ENCODE assay signal across 8 cellular contexts in the genomic region with DNA sequence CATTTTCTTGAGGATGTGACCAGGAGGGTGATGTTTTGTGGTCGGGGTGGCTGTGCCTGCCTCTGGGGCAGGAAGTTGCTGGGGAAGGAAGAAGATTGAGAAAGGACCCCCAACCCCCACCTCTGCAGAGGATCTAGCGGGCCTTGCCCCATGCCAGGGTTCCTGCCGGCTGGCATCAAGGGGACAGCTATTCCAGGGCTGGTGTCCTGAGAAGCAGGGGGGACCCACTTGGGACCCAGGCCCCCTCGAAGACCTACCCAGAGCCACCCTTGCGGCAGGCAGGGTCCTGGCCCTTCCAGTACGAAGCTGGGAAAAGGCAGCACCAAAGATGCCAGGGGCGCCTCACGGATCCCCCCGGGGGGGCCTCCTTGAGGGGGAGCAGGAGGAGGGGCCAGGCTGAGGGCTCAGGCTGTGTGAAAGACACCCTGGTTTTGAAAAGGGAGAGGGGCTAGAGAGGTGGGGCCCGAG. TPM values are rescaled to one million over a fixed set of nuclear protein-coding genes. Genes with fewer than 3 reads are reported as not detected.
DNase-seq lines count a peak whose midpoint lies in the region; ATAC-seq, FAIRE-seq and TF ChIP-seq lines count a peak whose summit lies in the region.

No MANE protein-coding gene starts in this region.

- 80% methylated on average over 7 of the region's 10 CpGs for WGBS in HepG2 (ENCODE audit: low lambda C conversion rate)

- H3K27me3 ChIP-seq in HepG2 (ENCODE audit: control insufficient read depth in 1 of 2, insufficient read depth in 2 of 2, low read length in 2 of 2) (no peaks in the 10 kb centered on the region), thoracic aorta (replicated peaks; ENCODE audit: insufficient read depth) (no peaks in the 10 kb centered on the region)

- H3K4me3 ChIP-seq in HepG2 (replicated peaks in 1 of 3; ENCODE audit: insufficient read depth in 1 of 3, low read depth in 2 of 3, low read length in 3 of 3) (no peak overlapping the region), thoracic aorta (peak overlapping the region; percentile 28)

- H3K4me1 ChIP-seq in HepG2 (ENCODE audit: insufficient read depth, low read length) (peaks cover 76% of the 10 kb centered on the region), thoracic aorta (ENCODE audit: control insufficient read depth in 1 of 2, low read depth in 2 of 2) (peaks cover 15 to 35% of the 10 kb centered on the region in 2 donors)

- POLR2A ChIA-PET in activated CD4-positive, alpha-beta T cell treated with anti-CD3 and anti-CD28 coated beads for 36 hours (lab: Charles Lee), result no interaction called here
- POLR2A ChIA-PET in HepG2 (lab: Yijun Ruan, JAX), result interaction anchor here (1.6 to 2.7 kb wide), 2 partner anchors 8 to 39 kb away, joined by 5 to 65 read pairs; a partner anchor contains a TSS

- in situ Hi-C loops in HepG2 (cut with HindIII; ENCODE audit: extremely low pct_ligation_motif_present, low pct_unique_long_range_greater_than_20kb), result no loop called here

- H3K4me3 Mint-ChIP-seq in activated CD4-positive, alpha-beta T cell treated with anti-CD3 and anti-CD28 coated beads for 36 hours, result peak overlapping the region; percentile 64
- H3K4me3 Mint-ChIP-seq in activated naive CD8-positive, alpha-beta T cell, result peak overlapping the region; percentile 73

- FAIRE-seq in HepG2 (lab: Jason Lieb, UNC), result no peak

- H3K79me2 ChIP-seq in HepG2 (ENCODE audit: insufficient read depth, low read length), result peaks cover 60% of the 10 kb centered on the region

- H3K9me3 Mint-ChIP-seq in activated CD4-positive, alpha-beta T cell treated with anti-CD3 and anti-CD28 coated beads for 36 hours (ENCODE audit: low read depth), result no peaks in the 10 kb centered on the region
- no peaks in the 10 kb centered on the region for H3K9me3 Mint-ChIP-seq in activated naive CD8-positive, alpha-beta T cell (ENCODE audit: low read depth)

- H3K9me3 ChIP-seq in HepG2 (ENCODE audit: low read length) (no peaks in the 10 kb centered on the region), thoracic aorta (no peaks in the 10 kb centered on the region)

- TF ChIP-seq RAD21 in HepG2 (CRISPR knock-in tag; IDR thresholded peaks at IDR 0.05), result no peak

- H3K4me2 ChIP-seq in HepG2 (ENCODE audit: low read depth, low read length), result peak overlapping the region; percentile 95

- no peaks in the 10 kb centered on the region for H4K20me1 ChIP-seq in HepG2 (ENCODE audit: insufficient read depth, low read length)

- H3K27me3 Mint-ChIP-seq in activated CD4-positive, alpha-beta T cell treated with anti-CD3 and anti-CD28 coated beads for 36 hours, result no peaks in the 10 kb centered on the region
- no peaks in the 10 kb centered on the region for H3K27me3 Mint-ChIP-seq in activated naive CD8-positive, alpha-beta T cell

- no peak for DNase-seq in activated CD4-positive, alpha-beta T cell treated with anti-CD3 and anti-CD28 coated beads for 36 hours
- no peak for DNase-seq in activated CD4-positive, alpha-beta T cell treated with anti-CD3 and anti-CD28 coated beads for 48 hours
- DNase-seq in HepG2 (ENCODE audit: low spot score), result no peak
- peak; percentile 0 for DNase-seq in thoracic aorta (ENCODE audit: low spot score)
- DNase-seq in mucosa of gallbladder (ENCODE audit: low spot score), result no peak
- DNase-seq in medulla oblongata (ENCODE audit: extremely low spot score), result no peak
- DNase-seq in DMS 273 (lab: John Stamatoyannopoulos, UW; ENCODE audit: unreplicated experiment), result no peak

- no peak for TF ChIP-seq EP300 in HepG2 (IDR thresholded peaks at IDR 0.05; ENCODE audit: low read depth in 2 of 2, low read length in 2 of 2)
- no peak for TF ChIP-seq EP300 in HepG2 (CRISPR knock-in tag; IDR thresholded peaks at IDR 0.05; ENCODE audit: borderline replicate concordance)

- no peak for TF ChIP-seq POLR2A in HepG2 (IDR thresholded peaks at IDR 0.05; ENCODE audit: insufficient read depth in 1 of 2, low read depth in 2 of 2, low read length in 2 of 2)

- no peak overlapping the region for H2AFZ ChIP-seq in HepG2 (ENCODE audit: low read length)

- BruUV-seq in HepG2 (replicated peaks; lab: Mats Ljungman, UMichigan), result no TSS peak

- peaks cover 2% of the 10 kb centered on the region for H3K36me3 Mint-ChIP-seq in activated CD4-positive, alpha-beta T cell treated with anti-CD3 and anti-CD28 coated beads for 36 hours (ENCODE audit: low read depth)
- H3K36me3 Mint-ChIP-seq in activated naive CD8-positive, alpha-beta T cell, result no peaks in the 10 kb centered on the region

- H3K27ac ChIP-seq in HepG2 (ENCODE audit: extremely low read length, insufficient read depth, low read length), result no peak overlapping the region
- peak overlapping the region in 1 of 2 donors; percentile 19 for H3K27ac ChIP-seq in thoracic aorta

- intact Hi-C loops in activated CD4-positive, alpha-beta T cell treated with anti-CD3 and anti-CD28 coated beads for 36 hours (cut with DNase I, micrococcal nuclease), result loop anchor here (2.0 to 5.0 kb wide), 2 partner anchors 35 to 37 kb away; no protein-coding TSS in a partner anchor
- intact Hi-C loops in HepG2 (cut with micrococcal nuclease; ENCODE audit: unreplicated experiment), result no loop called here

- H3K36me3 ChIP-seq in HepG2 (replicated peaks in 1 of 2; ENCODE audit: control insufficient read depth in 1 of 2, insufficient read depth in 2 of 2, low read length in 2 of 2) (peaks cover 3 to 14% of the 10 kb centered on the region in 2 experiments; a peak in 3 of 5 replicates), thoracic aorta (no peaks in the 10 kb centered on the region)

- no peak for TF ChIP-seq CTCF in HepG2 (CRISPR knock-in tag; IDR thresholded peaks at IDR 0.05)
- TF ChIP-seq CTCF in thoracic aorta (IDR thresholded peaks at IDR 0.05), result no peak

- CTCF ChIA-PET in activated CD4-positive, alpha-beta T cell treated with anti-CD3 and anti-CD28 coated beads for 36 hours (lab: Charles Lee), result interaction anchor here (1.0 to 1.5 kb wide), 2 partner anchors 21 to 36 kb away, joined by 3 to 7 read pairs; no protein-coding TSS in a partner anchor
- CTCF ChIA-PET in HepG2 (lab: Yijun Ruan, JAX; ENCODE audit: low intra/inter-chr PET ratio, low total read pairs), result no interaction called here

- H3K27ac Mint-ChIP-seq in activated CD4-positive, alpha-beta T cell treated with anti-CD3 and anti-CD28 coated beads for 36 hours, result peak overlapping the region; percentile 76
- peak overlapping the region; percentile 64 for H3K27ac Mint-ChIP-seq in activated naive CD8-positive, alpha-beta T cell

- peak overlapping the region; percentile 79 for H3K9ac ChIP-seq in HepG2 (ENCODE audit: insufficient read depth, low read depth, low read length)

- H3K4me1 Mint-ChIP-seq in activated CD4-positive, alpha-beta T cell treated with anti-CD3 and anti-CD28 coated beads for 36 hours, result peaks cover 52% of the 10 kb centered on the region
- H3K4me1 Mint-ChIP-seq in activated naive CD8-positive, alpha-beta T cell (ENCODE audit: low read depth), result peaks cover 43% of the 10 kb centered on the region

- ATAC-seq in activated CD4-positive, alpha-beta T cell treated with anti-CD3 and anti-CD28 coated beads for 36 hours, result no peak
- ATAC-seq in HepG2 (no peak), thoracic aorta (ENCODE audit: insufficient number of reproducible peaks, low FRiP score, low read depth) (no peak)

RNA-seq across cellular contexts. Expression of a gene that starts 6.6 kb away (rescaled TPM):
- 10 to 100 TPM; 63.3 to 68.3 TPM for total RNA-seq in activated CD4-positive, alpha-beta T cell treated with anti-CD3 and anti-CD28 coated beads for 36 hours
- 7.0 and 16.9 TPM in 2 replicates for total RNA-seq in HepG2 (2016; rRNA removed; fragmentation: Illumina TruSeq; extraction: Trizol)
- 8.3 and 8.9 TPM in 2 replicates for total RNA-seq in HepG2 (2016; cell fraction: cytosol; rRNA removed; fragmentation: Illumina TruSeq; extraction: Trizol; ENCODE audit: low read depth)
- total RNA-seq in HepG2 (2016; cell fraction: insoluble cytoplasmic fraction; rRNA removed; fragmentation: Illumina TruSeq; extraction: Trizol), result 6.0 and 17.5 TPM in 2 replicates
- total RNA-seq in HepG2 (2016; cell fraction: membrane; rRNA removed; fragmentation: Illumina TruSeq; extraction: Trizol), result 10.1 and 13.2 TPM in 2 replicates
- 24.2 and 26.2 TPM in 2 replicates for total RNA-seq in HepG2 (2016; cell fraction: nucleus; rRNA removed; fragmentation: Illumina TruSeq; extraction: Trizol)
- 34.5 and 38.6 TPM in 2 replicates for polyA plus RNA-seq in HepG2 (2011; rRNA removed)
- 9.0 and 10.4 TPM in 2 replicates for polyA plus RNA-seq in HepG2 (2011; cell fraction: cytosol; rRNA removed)
- 190 and 200 TPM in 2 replicates for polyA plus RNA-seq in HepG2 (2011; cell fraction: nucleus; rRNA removed)
- polyA plus RNA-seq in HepG2 (2012), result 8.5 and 20.0 TPM in 2 replicates
- 8.6 and 9.1 TPM in 2 replicates for polyA plus RNA-seq in HepG2 (2016; cell fraction: cytosol; fragmentation: Illumina TruSeq; extraction: Trizol; ENCODE audit: low read depth)
- polyA plus RNA-seq in HepG2 (2016; cell fraction: insoluble cytoplasmic fraction; fragmentation: Illumina TruSeq; extraction: Trizol; ENCODE audit: low read depth), result 8.9 and 10.1 TPM in 2 replicates
- polyA plus RNA-seq in HepG2 (2016; cell fraction: membrane; fragmentation: Illumina TruSeq; extraction: Trizol; ENCODE audit: low read depth), result 12.6 and 15.4 TPM in 2 replicates
- polyA plus RNA-seq in HepG2 (2016; cell fraction: nucleus; fragmentation: Illumina TruSeq; extraction: Trizol; ENCODE audit: insufficient read depth, low read depth), result 68.6 and 68.9 TPM in 2 replicates
- polyA minus RNA-seq in HepG2 (2011; rRNA and poly(A)+ RNA removed; ENCODE audit: low replicate concordance), result 33.1 and 43.4 TPM in 2 replicates
- 8.4 and 8.5 TPM in 2 replicates for polyA minus RNA-seq in HepG2 (2011; cell fraction: cytosol; rRNA and poly(A)+ RNA removed)
- 60.7 and 63.2 TPM in 2 replicates for polyA minus RNA-seq in HepG2 (2011; cell fraction: nucleus; rRNA and poly(A)+ RNA removed)
- total RNA-seq in thoracic aorta, result 10 to 100 TPM; 56.0 to 61.7 TPM
- 62.1 TPM for total RNA-seq in mucosa of gallbladder

RNA-seq across cellular contexts. Expression of a gene that starts 43.3 kb away (rescaled TPM):
- 10 to 100 TPM; 50.6 to 59.4 TPM for total RNA-seq in activated CD4-positive, alpha-beta T cell treated with anti-CD3 and anti-CD28 coated beads for 36 hours
- total RNA-seq in HepG2 (2016; rRNA removed; fragmentation: Illumina TruSeq; extraction: Trizol) (28.5 and 38.0 TPM in 2 replicates), thoracic aorta (10 to 100 TPM; 67.3 to 84.8 TPM), mucosa of gallbladder (42.2 TPM)
- total RNA-seq in HepG2 (2016; cell fraction: cytosol; rRNA removed; fragmentation: Illumina TruSeq; extraction: Trizol; ENCODE audit: low read depth), result 51.3 and 56.9 TPM in 2 replicates
- 23.8 and 37.4 TPM in 2 replicates for total RNA-seq in HepG2 (2016; cell fraction: insoluble cytoplasmic fraction; rRNA removed; fragmentation: Illumina TruSeq; extraction: Trizol)
- 75.6 and 77.4 TPM in 2 replicates for total RNA-seq in HepG2 (2016; cell fraction: membrane; rRNA removed; fragmentation: Illumina TruSeq; extraction: Trizol)
- 22.8 and 24.6 TPM in 2 replicates for total RNA-seq in HepG2 (2016; cell fraction: nucleus; rRNA removed; fragmentation: Illumina TruSeq; extraction: Trizol)
- 25.6 and 30.1 TPM in 2 replicates for polyA plus RNA-seq in HepG2 (2011; rRNA removed)
- polyA plus RNA-seq in HepG2 (2011; cell fraction: cytosol; rRNA removed), result 24.2 and 29.8 TPM in 2 replicates
- polyA plus RNA-seq in HepG2 (2011; cell fraction: nucleus; rRNA removed), result 85.8 and 92.8 TPM in 2 replicates
- 14.3 and 23.5 TPM in 2 replicates for polyA plus RNA-seq in HepG2 (2012)
- polyA plus RNA-seq in HepG2 (2016; cell fraction: cytosol; fragmentation: Illumina TruSeq; extraction: Trizol; ENCODE audit: low read depth), result 52.0 and 56.1 TPM in 2 replicates
- polyA plus RNA-seq in HepG2 (2016; cell fraction: insoluble cytoplasmic fraction; fragmentation: Illumina TruSeq; extraction: Trizol; ENCODE audit: low read depth), result 25.2 and 28.5 TPM in 2 replicates
- polyA plus RNA-seq in HepG2 (2016; cell fraction: membrane; fragmentation: Illumina TruSeq; extraction: Trizol; ENCODE audit: low read depth), result 60.4 and 61.0 TPM in 2 replicates
- polyA plus RNA-seq in HepG2 (2016; cell fraction: nucleus; fragmentation: Illumina TruSeq; extraction: Trizol; ENCODE audit: insufficient read depth, low read depth), result 46.5 and 50.4 TPM in 2 replicates
- 10.0 and 18.7 TPM in 2 replicates for polyA minus RNA-seq in HepG2 (2011; rRNA and poly(A)+ RNA removed; ENCODE audit: low replicate concordance)
- polyA minus RNA-seq in HepG2 (2011; cell fraction: cytosol; rRNA and poly(A)+ RNA removed), result 8.1 and 8.4 TPM in 2 replicates
- 18.6 and 22.9 TPM in 2 replicates for polyA minus RNA-seq in HepG2 (2011; cell fraction: nucleus; rRNA and poly(A)+ RNA removed)

RNA-seq across cellular contexts. Expression of a gene that starts 44.2 kb away (rescaled TPM):
- 100 to 1,000 TPM; 196 to 206 TPM for total RNA-seq in activated CD4-positive, alpha-beta T cell treated with anti-CD3 and anti-CD28 coated beads for 36 hours
- 122 and 133 TPM in 2 replicates for total RNA-seq in HepG2 (2016; rRNA removed; fragmentation: Illumina TruSeq; extraction: Trizol)
- total RNA-seq in HepG2 (2016; cell fraction: cytosol; rRNA removed; fragmentation: Illumina TruSeq; extraction: Trizol; ENCODE audit: low read depth), result 25.1 and 28.0 TPM in 2 replicates
- total RNA-seq in HepG2 (2016; cell fraction: insoluble cytoplasmic fraction; rRNA removed; fragmentation: Illumina TruSeq; extraction: Trizol), result 104 and 117 TPM in 2 replicates
- total RNA-seq in HepG2 (2016; cell fraction: membrane; rRNA removed; fragmentation: Illumina TruSeq; extraction: Trizol), result 56.9 and 59.3 TPM in 2 replicates
- 109 and 119 TPM in 2 replicates for total RNA-seq in HepG2 (2016; cell fraction: nucleus; rRNA removed; fragmentation: Illumina TruSeq; extraction: Trizol)
- 73.9 and 76.3 TPM in 2 replicates for polyA plus RNA-seq in HepG2 (2011; rRNA removed)
- 48.1 and 66.3 TPM in 2 replicates for polyA plus RNA-seq in HepG2 (2011; cell fraction: cytosol; rRNA removed)
- polyA plus RNA-seq in HepG2 (2011; cell fraction: nucleus; rRNA removed), result 210 and 221 TPM in 2 replicates
- polyA plus RNA-seq in HepG2 (2012), result 70.7 and 77.6 TPM in 2 replicates
- polyA plus RNA-seq in HepG2 (2016; cell fraction: cytosol; fragmentation: Illumina TruSeq; extraction: Trizol; ENCODE audit: low read depth), result 11.6 and 13.4 TPM in 2 replicates
- polyA plus RNA-seq in HepG2 (2016; cell fraction: insoluble cytoplasmic fraction; fragmentation: Illumina TruSeq; extraction: Trizol; ENCODE audit: low read depth), result 90.6 and 120 TPM in 2 replicates
- 40.3 and 41.9 TPM in 2 replicates for polyA plus RNA-seq in HepG2 (2016; cell fraction: membrane; fragmentation: Illumina TruSeq; extraction: Trizol; ENCODE audit: low read depth)
- polyA plus RNA-seq in HepG2 (2016; cell fraction: nucleus; fragmentation: Illumina TruSeq; extraction: Trizol; ENCODE audit: insufficient read depth, low read depth), result 163 and 167 TPM in 2 replicates
- polyA minus RNA-seq in HepG2 (2011; rRNA and poly(A)+ RNA removed; ENCODE audit: low replicate concordance), result 28.2 and 90.0 TPM in 2 replicates
- polyA minus RNA-seq in HepG2 (2011; cell fraction: cytosol; rRNA and poly(A)+ RNA removed), result 43.0 and 48.4 TPM in 2 replicates
- polyA minus RNA-seq in HepG2 (2011; cell fraction: nucleus; rRNA and poly(A)+ RNA removed), result 99.5 and 109 TPM in 2 replicates
- total RNA-seq in thoracic aorta, result 100 to 1,000 TPM; 256 to 338 TPM
- 346 TPM for total RNA-seq in mucosa of gallbladder
